8 cellular contexts compared by ENCODE assay signal in the genomic region with DNA sequence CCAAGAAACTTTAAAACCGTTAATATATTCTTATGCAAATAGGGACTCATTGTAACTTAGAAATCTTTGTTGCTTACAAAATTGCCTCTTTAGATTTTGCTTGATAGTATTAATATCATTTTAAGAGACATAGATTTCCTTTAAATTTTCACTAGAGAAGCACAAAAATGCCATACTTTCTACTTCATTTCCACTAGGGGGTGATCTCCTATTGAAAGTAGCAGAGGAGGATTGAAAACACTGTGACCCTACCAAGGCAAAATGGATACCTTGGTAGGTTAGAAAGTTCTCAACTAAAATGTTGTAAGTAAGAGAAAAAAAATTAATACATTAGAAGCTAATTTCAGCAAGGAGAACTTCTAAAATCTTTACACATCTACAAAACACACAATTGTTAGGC.
DNase-seq lines count a peak whose midpoint lies in the region; ATAC-seq and TF ChIP-seq lines count a peak whose summit lies in the region.

No MANE protein-coding gene starts in this region.

- no peak overlapping the region for H3K27ac Mint-ChIP-seq in activated CD4-positive, alpha-beta T cell treated with anti-CD3 and anti-CD28 coated beads for 36 hours
- no peak overlapping the region for H3K27ac Mint-ChIP-seq in activated CD4-positive, alpha-beta T cell treated with anti-CD3 and anti-CD28 coated beads, Interleukin-2, amount 10 ng/mL, durations not matched to agents 7 days and 5 days
- H3K27ac Mint-ChIP-seq in HFFc6 (no peak overlapping the region), neural crest cell (ENCODE audit: unreplicated experiment) (no peak overlapping the region)

- DNase-seq in activated CD4-positive, alpha-beta T cell treated with anti-CD3 and anti-CD28 coated beads for 36 hours = no peak
- no peak for DNase-seq in activated CD4-positive, alpha-beta T cell treated with anti-CD3 and anti-CD28 coated beads, Interleukin-2, amount 10 ng/mL, durations not matched to agents 7 days and 5 days
- DNase-seq in HFFc6 (no peak), NCI-H226 (peak; percentile 8), dermis blood vessel endothelial cell (peak; percentile 48), neural crest cell (ENCODE audit: low read depth, low spot score) (no peak), NCI-H2107 (lab: John Stamatoyannopoulos, UW) (no peak)
- no peak for DNase-seq in activated CD4-positive, alpha-beta T cell treated with anti-CD3 and anti-CD28 coated beads, Interleukin-2, amount 50 U/mL, for 48 hours

- peaks cover 4% of the 10 kb centered on the region for H3K4me1 Mint-ChIP-seq in activated CD4-positive, alpha-beta T cell treated with anti-CD3 and anti-CD28 coated beads for 36 hours
- H3K4me1 Mint-ChIP-seq in activated CD4-positive, alpha-beta T cell treated with anti-CD3 and anti-CD28 coated beads, Interleukin-2, amount 10 ng/mL, durations not matched to agents 7 days and 5 days = no peaks in the 10 kb centered on the region
- no peaks in the 10 kb centered on the region for H3K4me1 Mint-ChIP-seq in HFFc6 (ENCODE audit: low read depth)
- no peaks in the 10 kb centered on the region for H3K4me1 Mint-ChIP-seq in neural crest cell

- H3K4me3 Mint-ChIP-seq in activated CD4-positive, alpha-beta T cell treated with anti-CD3 and anti-CD28 coated beads for 36 hours = no peak overlapping the region
- no peak overlapping the region for H3K4me3 Mint-ChIP-seq in activated CD4-positive, alpha-beta T cell treated with anti-CD3 and anti-CD28 coated beads, Interleukin-2, amount 10 ng/mL, durations not matched to agents 7 days and 5 days
- H3K4me3 Mint-ChIP-seq in HFFc6 (no peak overlapping the region), neural crest cell (no peak overlapping the region)

- POLR2A ChIA-PET in activated CD4-positive, alpha-beta T cell treated with anti-CD3 and anti-CD28 coated beads for 36 hours (lab: Charles Lee) = no interaction called here
- POLR2A ChIA-PET in activated CD4-positive, alpha-beta T cell treated with anti-CD3 and anti-CD28 coated beads, Interleukin-2, amount 10 ng/mL, durations not matched to agents 7 days and 5 days (lab: Charles Lee) = no interaction called here

- peak; percentile 60 for TF ChIP-seq CTCF in HFFc6 (IDR thresholded peaks at IDR 0.05)
- TF ChIP-seq CTCF in neural crest cell (conservative IDR thresholded peaks at IDR 0.05) = peak; percentile 78

- peaks cover 1% of the 10 kb centered on the region for H3K27me3 Mint-ChIP-seq in activated CD4-positive, alpha-beta T cell treated with anti-CD3 and anti-CD28 coated beads for 36 hours
- peaks cover 2% of the 10 kb centered on the region for H3K27me3 Mint-ChIP-seq in activated CD4-positive, alpha-beta T cell treated with anti-CD3 and anti-CD28 coated beads, Interleukin-2, amount 10 ng/mL, durations not matched to agents 7 days and 5 days
- H3K27me3 Mint-ChIP-seq in HFFc6 (ENCODE audit: insufficient read depth) (no peaks in the 10 kb centered on the region), neural crest cell (ENCODE audit: low read depth) (no peaks in the 10 kb centered on the region)

- intact Hi-C loops in activated CD4-positive, alpha-beta T cell treated with anti-CD3 and anti-CD28 coated beads for 36 hours (cut with DNase I, micrococcal nuclease) = loop anchor here in 1 of 2 experiments (1.0 to 5.0 kb wide), 2 partner anchors 1001 to 1308 kb away; no protein-coding TSS in a partner anchor

- H3K36me3 Mint-ChIP-seq in activated CD4-positive, alpha-beta T cell treated with anti-CD3 and anti-CD28 coated beads for 36 hours (ENCODE audit: low read depth) = no peaks in the 10 kb centered on the region
- H3K36me3 Mint-ChIP-seq in activated CD4-positive, alpha-beta T cell treated with anti-CD3 and anti-CD28 coated beads, Interleukin-2, amount 10 ng/mL, durations not matched to agents 7 days and 5 days (ENCODE audit: low read depth) = no peaks in the 10 kb centered on the region
- H3K36me3 Mint-ChIP-seq in HFFc6 (ENCODE audit: low read depth) = no peaks in the 10 kb centered on the region
- no peaks in the 10 kb centered on the region for H3K36me3 Mint-ChIP-seq in neural crest cell (ENCODE audit: low read depth)

- no peaks in the 10 kb centered on the region for H3K9me3 Mint-ChIP-seq in activated CD4-positive, alpha-beta T cell treated with anti-CD3 and anti-CD28 coated beads for 36 hours (ENCODE audit: low read depth)
- H3K9me3 Mint-ChIP-seq in activated CD4-positive, alpha-beta T cell treated with anti-CD3 and anti-CD28 coated beads, Interleukin-2, amount 10 ng/mL, durations not matched to agents 7 days and 5 days = no peaks in the 10 kb centered on the region
- H3K9me3 Mint-ChIP-seq in HFFc6 (peaks cover under 1% of the 10 kb centered on the region; the same call in 1 of the 2 replicates), neural crest cell (no peaks in the 10 kb centered on the region)

- CTCF ChIA-PET in activated CD4-positive, alpha-beta T cell treated with anti-CD3 and anti-CD28 coated beads for 36 hours (lab: Charles Lee) = no interaction called here
- CTCF ChIA-PET in activated CD4-positive, alpha-beta T cell treated with anti-CD3 and anti-CD28 coated beads, Interleukin-2, amount 10 ng/mL, durations not matched to agents 7 days and 5 days (lab: Charles Lee) = no interaction called here

- peak; percentile 49 for ATAC-seq in activated CD4-positive, alpha-beta T cell treated with anti-CD3 and anti-CD28 coated beads for 36 hours

Comparison
In these comparisons a context has a peak if more than half of its experiments do, and no peak if none do; other contexts are left out.
1. DNase-seq: peak in NCI-H226 (single experiment) and dermis blood vessel endothelial cell (single experiment); none in activated CD4-positive, alpha-beta T cell treated with anti-CD3 and anti-CD28 coated beads for 36 hours (single experiment), activated CD4-positive, alpha-beta T cell treated with anti-CD3 and anti-CD28 coated beads, Interleukin-2, amount 10 ng/mL, durations not matched to agents 7 days and 5 days (single experiment), HFFc6 (single experiment), neural crest cell (single experiment), NCI-H2107 (single experiment) and activated CD4-positive, alpha-beta T cell treated with anti-CD3 and anti-CD28 coated beads, Interleukin-2, amount 50 U/mL, for 48 hours (0 of 2).